25 cellular contexts compared by ENCODE assay signal in the genomic region with DNA sequence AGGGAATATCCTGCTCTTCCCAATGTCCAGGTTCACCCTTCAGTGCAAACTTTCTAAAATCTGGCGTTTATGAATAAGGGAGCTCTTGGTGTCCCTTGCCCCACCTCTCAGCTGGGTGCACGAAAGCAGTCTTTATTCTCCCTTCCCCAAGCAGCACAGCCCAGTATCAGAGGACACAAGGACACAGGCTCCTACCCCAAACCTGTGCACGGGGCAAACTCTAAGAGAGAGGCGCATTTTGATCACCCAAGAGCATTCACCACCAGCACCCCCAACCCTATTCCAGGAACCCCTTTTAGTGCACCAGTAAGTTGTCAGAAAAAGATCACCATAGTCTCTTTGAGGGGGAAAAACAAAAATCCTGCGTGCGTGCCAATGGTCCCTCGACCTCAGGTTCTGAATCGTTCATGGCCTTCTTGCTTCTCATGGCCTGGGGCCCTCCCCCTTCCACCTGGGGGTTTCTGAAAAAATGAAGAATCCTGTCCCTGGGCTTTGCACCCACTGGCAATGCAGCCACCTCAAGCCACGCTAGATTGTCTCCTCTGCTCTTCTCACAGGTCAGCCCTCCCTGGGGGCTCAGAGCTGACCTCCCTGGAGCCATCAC.
"Had no signal": no experiment of that assay in that cellular context is flagged by ENCODE, and none has a peak within 500 bp of the region (broad histone marks: within the 10 kb centered on the region; RNA-seq: fewer than 3 reads in every experiment).

No MANE protein-coding gene starts in this region.

- H3K4me1 ChIP-seq: SJSA1 had no signal

- H3K27ac ChIP-seq: HL-60, KMS-11, SJSA1, SK-N-MC had no signal

- H3K36me3 Mint-ChIP-seq: IgD-negative memory B cell had no signal

- H3K9me3 Mint-ChIP-seq: IgD-negative memory B cell had no signal

- H3K27ac Mint-ChIP-seq: IgD-negative memory B cell had no signal

- DNase-seq: Kasumi-1, MM.1S, NCI-H1092 treated with DMSO at 0.1 percent for 48 hours, NCI-H1436, NCI-H187, NCI-H2029, NCI-H2081 treated with DMSO at 0.1 percent for 48 hours, NCI-H2171, NCI-H226, NCI-H446, NCI-H510A, NCI-H524 treated with DMSO at 0.1 percent for 48 hours, NCI-H69, NCI-H774, Right ventricle myocardium superior, RPMI8226, SIG-M5 had no signal

- ATAC-seq: K562 had no signal

- FAIRE-seq: HTR-8/SVneo, K562, RCC 7860 had no signal

- H3K9me3 ChIP-seq: SJSA1 had no signal

- H3K4me3 ChIP-seq: K562, SJSA1, SK-N-MC had no signal

- H3K36me3 ChIP-seq: SJSA1 had no signal

- H3K4me3 Mint-ChIP-seq: IgD-negative memory B cell had no signal
